Comparison of ENCODE assay signal across 18 cellular contexts in the genomic region with DNA sequence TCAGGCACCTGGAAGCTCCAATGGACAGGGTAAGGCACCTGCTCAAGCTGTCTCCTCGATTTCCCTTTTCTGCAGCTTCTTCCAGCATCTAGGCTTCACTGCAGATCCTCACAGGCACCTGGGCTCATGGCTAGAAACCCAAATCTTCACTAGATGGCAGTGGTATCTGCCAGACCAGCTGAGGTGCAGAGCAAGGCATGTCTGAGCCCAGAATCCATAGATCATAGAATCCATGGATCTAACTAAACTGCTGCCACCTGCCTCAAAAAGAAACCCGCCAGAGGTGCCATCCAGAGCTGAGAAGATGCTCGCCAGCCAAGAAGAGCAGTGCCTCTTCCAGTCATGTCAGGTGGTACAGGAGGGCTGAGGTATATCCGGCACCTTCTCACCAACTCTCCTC. TPM values are rescaled to one million over a fixed set of nuclear protein-coding genes. Genes with fewer than 3 reads are reported as not detected.
A peak's percentile ranks its signal among the peaks of the same experiment; 100 is the strongest.
DNase-seq lines count a peak whose midpoint lies in the region; ATAC-seq and TF ChIP-seq lines count a peak whose summit lies in the region.
"Had no signal": no experiment of that assay in that cellular context is flagged by ENCODE, and none has a peak within 500 bp of the region (broad histone marks: within the 10 kb centered on the region; RNA-seq: fewer than 3 reads in every experiment).

No MANE protein-coding gene starts in this region.

- peak; percentile 15 for DNase-seq in EH (ENCODE audit: low read depth)
- DNase-seq in LNCaP clone FGC (ENCODE audit: low read depth) = no peak
- DNase-seq in brain microvascular endothelial cell = no peak
- no peak for DNase-seq in neural crest cell (ENCODE audit: low read depth, low spot score)
- no peak for DNase-seq in ovary
- DNase-seq in NCI-H1930 (lab: John Stamatoyannopoulos, UW) = no peak
- no peak for DNase-seq in SHP77 (lab: John Stamatoyannopoulos, UW)
- DNase-seq: activated CD4-positive, alpha-beta T cell treated with anti-CD3 and anti-CD28 coated beads, Interleukin-2, amount 50 U/mL, for 4 hours; aorta; effector memory CD8-positive, alpha-beta T cell; glutamatergic neuron; naive thymus-derived CD8-positive, alpha-beta T cell; NCI-H187; OCI-M1 had no signal

- 74 to 85% (median 79%) methylated on average over 4 of the region's 4 CpGs for WGBS in ovary, 3 donors

- no peaks in the 10 kb centered on the region for H3K27me3 Mint-ChIP-seq in neural crest cell (ENCODE audit: low read depth)

- H3K27ac Mint-ChIP-seq in neural crest cell (ENCODE audit: unreplicated experiment) = no peak overlapping the region
- H3K27ac Mint-ChIP-seq: activated T-helper 17 cell treated with anti-CD3 and anti-CD28 coated beads, Interleukin-2, amount 50 U/mL, for 72 hours; effector memory CD8-positive, alpha-beta T cell; T-helper 1 cell treated with Interleukin-12 subunit alpha and Interleukin-12 subunit beta and Interleukin-4 antibody, amounts not matched to agents 30 μg/mL and 1 μg/mL, for 36 hours had no signal

- TF ChIP-seq EP300 in ovary (IDR thresholded peaks at IDR 0.05) = no peak

- H3K36me3 ChIP-seq in brain microvascular endothelial cell (replicated peaks) = peaks cover 4% of the 10 kb centered on the region
- no peaks in the 10 kb centered on the region for H3K36me3 ChIP-seq in ovary

- TF ChIP-seq POLR2A in ovary (IDR thresholded peaks at IDR 0.05) = no peak

- H3K4me3 Mint-ChIP-seq in neural crest cell = peak overlapping the region; percentile 12
- H3K4me3 Mint-ChIP-seq: activated T-helper 17 cell treated with anti-CD3 and anti-CD28 coated beads, Interleukin-2, amount 50 U/mL, for 72 hours; effector memory CD8-positive, alpha-beta T cell; naive thymus-derived CD8-positive, alpha-beta T cell; T-helper 1 cell treated with Interleukin-12 subunit alpha and Interleukin-12 subunit beta and Interleukin-4 antibody, amounts not matched to agents 30 μg/mL and 1 μg/mL, for 36 hours had no signal

- H3K4me3 ChIP-seq in LNCaP clone FGC (ENCODE audit: low read depth, low read length) (no peak overlapping the region), brain microvascular endothelial cell (ENCODE audit: low read depth, low read length) (no peak overlapping the region), ovary (no peak overlapping the region)
- H3K4me3 ChIP-seq: K562 had no signal

- no peaks in the 10 kb centered on the region for H3K4me1 ChIP-seq in ovary (ENCODE audit: insufficient read depth)

- H3K36me3 Mint-ChIP-seq in neural crest cell (ENCODE audit: low read depth) = peaks cover 2% of the 10 kb centered on the region
- H3K36me3 Mint-ChIP-seq: naive thymus-derived CD8-positive, alpha-beta T cell had no signal

- H3K9me3 ChIP-seq in ovary = no peaks in the 10 kb centered on the region

- no peak for ATAC-seq in HG02852 (IDR thresholded peaks at IDR 0.05; ENCODE audit: unreplicated experiment)
- ATAC-seq: activated T-helper 17 cell treated with anti-CD3 and anti-CD28 coated beads, Interleukin-2, amount 50 U/mL, for 72 hours; effector memory CD8-positive, alpha-beta T cell; K562; naive thymus-derived CD8-positive, alpha-beta T cell had no signal

- peaks cover 44% of the 10 kb centered on the region for H3K4me1 Mint-ChIP-seq in neural crest cell
- H3K4me1 Mint-ChIP-seq: activated T-helper 17 cell treated with anti-CD3 and anti-CD28 coated beads, Interleukin-2, amount 50 U/mL, for 72 hours; naive thymus-derived CD8-positive, alpha-beta T cell had no signal

- in situ Hi-C loops in brain microvascular endothelial cell (cut with HindIII; ENCODE audit: low pct_ligation_motif_present, low sequenced_read_pairs) = no loop called here

- intact Hi-C loops in ovary (cut with DNase I) = no loop called here

- peak; percentile 47 for TF ChIP-seq CTCF in LNCaP clone FGC (IDR thresholded peaks at IDR 0.05; ENCODE audit: control insufficient read depth, extremely low read depth, insufficient read depth)
- peak; percentile 21 for TF ChIP-seq CTCF in brain microvascular endothelial cell (IDR thresholded peaks at IDR 0.05; ENCODE audit: low read depth, low read length, missing control alignments)
- TF ChIP-seq CTCF in neural crest cell (conservative IDR thresholded peaks at IDR 0.05) = no peak
- TF ChIP-seq CTCF in ovary (IDR thresholded peaks at IDR 0.05) = no peak

- no peaks in the 10 kb centered on the region for H3K9me3 Mint-ChIP-seq in neural crest cell
- H3K9me3 Mint-ChIP-seq: activated T-helper 17 cell treated with anti-CD3 and anti-CD28 coated beads, Interleukin-2, amount 50 U/mL, for 72 hours; effector memory CD8-positive, alpha-beta T cell; T-helper 1 cell treated with Interleukin-12 subunit alpha and Interleukin-12 subunit beta and Interleukin-4 antibody, amounts not matched to agents 30 μg/mL and 1 μg/mL, for 36 hours had no signal

- no peak overlapping the region for H3K27ac ChIP-seq in brain microvascular endothelial cell
- H3K27ac ChIP-seq in ovary = no peak overlapping the region

- H3K27me3 ChIP-seq in brain microvascular endothelial cell (replicated peaks) (no peaks in the 10 kb centered on the region), ovary (no peaks in the 10 kb centered on the region)

RNA-seq across cellular contexts. Expression of a gene that starts 6.9 kb away (rescaled TPM):
- 14.9 and 17.7 TPM in 2 replicates for total RNA-seq in neural crest cell
- total RNA-seq in ovary = 1 to 10 TPM in 1 of 7 donors, under 1 TPM in 6; 0.12 to 1.0 (median 0.46) TPM
- polyA plus RNA-seq in ovary = under 1 TPM; 0.05 to 1.00 TPM
- total RNA-seq: activated T-helper 17 cell treated with anti-CD3 and anti-CD28 coated beads, Interleukin-2, amount 50 U/mL, for 72 hours; K562 had no signal
- polyA plus RNA-seq: K562; naive thymus-derived CD8-positive, alpha-beta T cell had no signal

Comparison
In these comparisons a context has a peak if more than half of its experiments do, and no peak if none do; other contexts are left out.
1. CTCF ChIP-seq: peak in LNCaP clone FGC (single experiment) and brain microvascular endothelial cell (single experiment); none in neural crest cell (single experiment) and ovary (0 of 3).